In genomic region chr9:112971415-112971814, GRCh38 we compare ENCODE assay signal across 9 cellular contexts. TPM values are rescaled to one million over a fixed set of nuclear protein-coding genes. Genes with fewer than 3 reads are reported as not detected.
DNase-seq lines count a peak whose midpoint lies in the region; ATAC-seq and TF ChIP-seq lines count a peak whose summit lies in the region.
"Had no signal": no experiment of that assay in that cellular context is flagged by ENCODE, and none has a peak within 500 bp of the region (broad histone marks: within the 10 kb centered on the region; RNA-seq: fewer than 3 reads in every experiment).

No MANE protein-coding gene starts in this region.

- peak; percentile 50 for DNase-seq in activated CD4-positive, alpha-beta T cell treated with anti-CD3 and anti-CD28 coated beads for 36 hours
- no peak for DNase-seq in activated CD4-positive, alpha-beta T cell treated with anti-CD3 and anti-CD28 coated beads for 4 hours
- DNase-seq in LNCaP clone FGC (ENCODE audit: low read depth) = no peak
- DNase-seq in astrocyte of the spinal cord (ENCODE audit: low read depth, low spot score) = peak; percentile 2
- DNase-seq in retina = peak; percentile 25
- DNase-seq in NCI-H510A (lab: John Stamatoyannopoulos, UW) = no peak
- no peak for DNase-seq in stimulated activated CD4-positive, alpha-beta T cell treated with anti-CD3 and anti-CD28 coated beads, Interleukin-2, amount 100 ng/mL, for 48 hours
- DNase-seq in GM19240 (ENCODE audit: insufficient read length, low spot score) = no peak

- peaks cover 3% of the 10 kb centered on the region for H3K9me3 Mint-ChIP-seq in activated CD4-positive, alpha-beta T cell treated with anti-CD3 and anti-CD28 coated beads for 36 hours (ENCODE audit: low read depth)

- H3K27me3 Mint-ChIP-seq in activated CD4-positive, alpha-beta T cell treated with anti-CD3 and anti-CD28 coated beads for 36 hours = peaks cover 19% of the 10 kb centered on the region

- POLR2A ChIA-PET in activated CD4-positive, alpha-beta T cell treated with anti-CD3 and anti-CD28 coated beads for 36 hours (lab: Charles Lee) = no interaction called here

- TF ChIP-seq CTCF in LNCaP clone FGC (IDR thresholded peaks at IDR 0.05; ENCODE audit: control insufficient read depth, extremely low read depth, insufficient read depth) = peak; percentile 64
- TF ChIP-seq CTCF in astrocyte of the spinal cord (IDR thresholded peaks at IDR 0.05; ENCODE audit: low read depth, low read length) = peak; percentile 17

- no peaks in the 10 kb centered on the region for H3K4me1 Mint-ChIP-seq in activated CD4-positive, alpha-beta T cell treated with anti-CD3 and anti-CD28 coated beads for 36 hours

- CTCF ChIA-PET in activated CD4-positive, alpha-beta T cell treated with anti-CD3 and anti-CD28 coated beads for 36 hours (lab: Charles Lee) = no interaction called here

- no peak overlapping the region for H3K27ac Mint-ChIP-seq in activated CD4-positive, alpha-beta T cell treated with anti-CD3 and anti-CD28 coated beads for 36 hours

- intact Hi-C loops in activated CD4-positive, alpha-beta T cell treated with anti-CD3 and anti-CD28 coated beads for 36 hours (cut with DNase I, micrococcal nuclease) = loop anchor here (1.0 to 10.0 kb wide), 3 partner anchors 53 to 128 kb away; no protein-coding TSS in a partner anchor

- in situ Hi-C loops in astrocyte of the spinal cord (cut with HindIII; ENCODE audit: low sequenced_read_pairs) = no loop called here

- ATAC-seq in activated CD4-positive, alpha-beta T cell treated with anti-CD3 and anti-CD28 coated beads for 36 hours = no peak

- no peak overlapping the region for H3K4me3 Mint-ChIP-seq in activated CD4-positive, alpha-beta T cell treated with anti-CD3 and anti-CD28 coated beads for 36 hours

- H3K36me3 Mint-ChIP-seq in activated CD4-positive, alpha-beta T cell treated with anti-CD3 and anti-CD28 coated beads for 36 hours (ENCODE audit: low read depth) = no peaks in the 10 kb centered on the region

- H3K4me3 ChIP-seq in LNCaP clone FGC (ENCODE audit: low read depth, low read length) (no peak overlapping the region), astrocyte of the spinal cord (ENCODE audit: low read depth, low read length) (no peak overlapping the region)
- H3K4me3 ChIP-seq: thoracic aorta had no signal

RNA-seq across cellular contexts. Expression of gene ZNF883, which starts 40.6 kb away (rescaled TPM):
- total RNA-seq in activated CD4-positive, alpha-beta T cell treated with anti-CD3 and anti-CD28 coated beads for 36 hours = 1 to 10 TPM; 1.1 to 1.3 TPM

Comparison
In these comparisons a context has a peak if more than half of its experiments do, and no peak if none do; other contexts are left out.
1. DNase-seq: peak in activated CD4-positive, alpha-beta T cell treated with anti-CD3 and anti-CD28 coated beads for 36 hours (single experiment), astrocyte of the spinal cord (single experiment) and retina (single experiment); none in activated CD4-positive, alpha-beta T cell treated with anti-CD3 and anti-CD28 coated beads for 4 hours (0 of 2), LNCaP clone FGC (single experiment), NCI-H510A (single experiment), stimulated activated CD4-positive, alpha-beta T cell treated with anti-CD3 and anti-CD28 coated beads, Interleukin-2, amount 100 ng/mL, for 48 hours (0 of 2) and GM19240 (single experiment).